8 cellular contexts compared by ENCODE assay signal in the genomic region with DNA sequence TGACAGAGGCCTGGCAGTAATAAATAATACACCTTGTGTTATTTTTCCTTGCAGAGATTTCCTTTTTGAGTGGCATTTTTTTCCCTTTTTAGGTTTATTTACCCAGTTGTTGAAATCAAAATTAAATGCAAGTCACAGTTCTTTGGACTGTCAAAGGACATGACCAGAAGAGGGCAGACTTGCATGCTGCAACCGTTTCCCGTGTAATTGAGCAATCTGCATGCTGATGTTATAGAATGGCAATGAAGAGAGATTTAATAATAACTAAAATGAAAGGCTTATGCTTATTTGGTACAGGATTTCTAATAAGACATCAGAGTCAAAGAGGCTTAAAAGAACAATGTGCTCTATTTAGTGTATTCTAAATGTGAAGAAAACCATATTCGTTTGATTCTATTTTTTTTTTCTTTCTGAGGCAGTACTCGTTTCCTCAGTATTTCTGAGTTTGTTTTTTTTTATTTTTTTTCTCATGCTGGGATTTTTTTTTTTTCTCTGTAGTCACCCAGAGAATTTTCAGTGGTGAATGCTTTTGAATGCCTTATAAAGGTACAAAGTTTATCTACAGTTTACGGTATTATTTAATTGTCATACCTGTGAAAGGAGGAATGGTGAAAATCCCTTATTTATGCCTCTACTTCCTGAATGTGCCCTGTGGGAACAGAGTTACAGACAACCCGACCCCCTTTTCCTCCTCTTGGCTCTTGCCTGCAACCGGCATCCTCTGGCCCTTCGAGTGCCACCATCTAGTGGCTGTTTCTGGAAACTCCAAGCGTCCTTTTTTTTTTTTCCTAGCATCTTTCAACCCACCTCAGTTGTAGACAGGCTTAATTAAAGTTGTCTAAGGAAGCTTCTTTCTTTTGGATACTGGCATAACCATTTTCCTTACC.
A peak's percentile ranks its signal among the peaks of the same experiment; 100 is the strongest.
DNase-seq lines count a peak whose midpoint lies in the region; ATAC-seq lines count a peak whose summit lies in the region.

No MANE protein-coding gene starts in this region.

- H3K9me3 ChIP-seq in NT2/D1 (ENCODE audit: insufficient read depth, low read length) (no peaks in the 10 kb centered on the region), aorta (ENCODE audit: control insufficient read depth, low read length) (peaks cover 2% of the 10 kb centered on the region)

- WGBS in aorta, 2 donors = 2 to 3% methylated on average over 9 of the region's 9 CpGs

- H3K4me3 ChIP-seq in NT2/D1 (ENCODE audit: insufficient read length, low read depth) (no peak overlapping the region), aorta (ENCODE audit: low read length in 2 of 2) (no peak overlapping the region)

- ATAC-seq in GM19351 (IDR thresholded peaks at IDR 0.05; ENCODE audit: unreplicated experiment) (peak; percentile 81), aorta (ENCODE audit: low FRiP score) (peak; percentile 44)

- no peak overlapping the region for H3K9ac ChIP-seq in NT2/D1 (ENCODE audit: insufficient read length, low read depth)

- H3K4me1 ChIP-seq in NT2/D1 (ENCODE audit: insufficient read depth, insufficient read length) = no peaks in the 10 kb centered on the region
- H3K4me1 ChIP-seq in aorta (ENCODE audit: control insufficient read depth in 1 of 2, insufficient read depth in 2 of 2, low read length in 2 of 2) = no peaks in the 10 kb centered on the region

- DNase-seq in DMS153 treated with DMSO at 0.1 percent for 48 hours (lab: John Stamatoyannopoulos, UW; ENCODE audit: unreplicated experiment) = peak; percentile 34
- DNase-seq in HS-27A (ENCODE audit: low read depth) = peak; percentile 36
- DNase-seq in NT2/D1 (ENCODE audit: low read depth, low spot score) = peak; percentile 50
- peak; percentile 42 for DNase-seq in cerebellum (ENCODE audit: low spot score)
- peak; percentile 83 for DNase-seq in left kidney (ENCODE audit: low read depth, low spot score)
- DNase-seq in aorta = no peak
- no peak for DNase-seq in posterior vena cava (ENCODE audit: low spot score)

- H3K36me3 ChIP-seq in NT2/D1 (ENCODE audit: insufficient read depth, insufficient read length, low read length) (no peaks in the 10 kb centered on the region), aorta (ENCODE audit: control insufficient read depth in 1 of 2, insufficient read depth in 2 of 2, low read length in 1 of 2) (no peaks in the 10 kb centered on the region)

- intact Hi-C loops in aorta (cut with DNase I) (no loop called here), posterior vena cava (cut with DNase I) (no loop called here)

- no peak overlapping the region for H3K27ac ChIP-seq in aorta (ENCODE audit: low read depth in 1 of 2, low read length in 2 of 2)

- H3K27me3 ChIP-seq in NT2/D1 (ENCODE audit: insufficient read depth, insufficient read length) (no peaks in the 10 kb centered on the region), aorta (ENCODE audit: control insufficient read depth in 1 of 2, insufficient read depth in 2 of 2, low read length in 1 of 2) (no peaks in the 10 kb centered on the region)

Comparison
In these comparisons a context has a peak if more than half of its experiments do, and no peak if none do; other contexts are left out.
1. DNase-seq: peak in DMS153 treated with DMSO at 0.1 percent for 48 hours (single experiment), HS-27A (single experiment), NT2/D1 (single experiment), cerebellum (single experiment) and left kidney (single experiment); none in aorta (0 of 2) and posterior vena cava (single experiment).